ENCODE assay signal across 14 cellular contexts in genomic region chr10:101857802-101858476, GRCh38. TPM values are rescaled to one million over a fixed set of nuclear protein-coding genes. Genes with fewer than 3 reads are reported as not detected.
"Had no signal": no experiment of that assay in that cellular context is flagged by ENCODE, and none has a peak within 500 bp of the region (broad histone marks: within the 10 kb centered on the region; RNA-seq: fewer than 3 reads in every experiment).

No MANE protein-coding gene starts in this region.

- H3K4me1 ChIP-seq: neural progenitor cell, stomach, testis had no signal

- H3K4me2 ChIP-seq: hepatocyte, neural progenitor cell had no signal

- H3K4me1 Mint-ChIP-seq: neural progenitor cell had no signal

- H3K27ac Mint-ChIP-seq: activated naive CD8-positive, alpha-beta T cell; dendritic cell treated with granulocyte-macrophage colony-stimulating factor and Interleukin-4, amounts not matched to agents 40 ng/mL and 50 ng/mL, for 4 days; neural progenitor cell; type B pancreatic cell had no signal

- H3K27me3 Mint-ChIP-seq: activated naive CD8-positive, alpha-beta T cell; dendritic cell treated with granulocyte-macrophage colony-stimulating factor and Interleukin-4, amounts not matched to agents 40 ng/mL and 50 ng/mL, for 4 days; progenitor cell of endocrine pancreas; type B pancreatic cell had no signal

- H3K4me3 ChIP-seq: hepatocyte, neural progenitor cell, stomach, testis had no signal

- H3K9me3 ChIP-seq: testis had no signal

- FAIRE-seq: bronchial epithelial cell, islet of Langerhans had no signal

- H2AFZ ChIP-seq: hepatocyte, neural progenitor cell had no signal

- H3K79me2 ChIP-seq: hepatocyte had no signal

- DNase-seq: effector memory CD4-positive, alpha-beta T cell; mammary epithelial cell; stomach; T1000; testis had no signal

- H3K9ac ChIP-seq: neural progenitor cell had no signal

- H3K27ac ChIP-seq: hepatocyte, neural progenitor cell, stomach, testis had no signal

- H3K9me3 Mint-ChIP-seq: type B pancreatic cell had no signal

- H3K4me3 Mint-ChIP-seq: activated naive CD8-positive, alpha-beta T cell; activated T-helper 1 cell treated with anti-CD3 and anti-CD28 coated beads, Interleukin-12 subunit alpha, Interleukin-12 subunit beta, Interleukin-2, Interleukin-4 antibody, amounts not matched to agents 30 ng/mL and 10 ng/mL and 1 ng/mL, durations not matched to agents 14 hours and 24 hours and 36 hours; dendritic cell treated with granulocyte-macrophage colony-stimulating factor and Interleukin-4, amounts not matched to agents 40 ng/mL and 50 ng/mL, for 4 days; neural progenitor cell; type B pancreatic cell had no signal

- H3K27me3 ChIP-seq: hepatocyte, neural progenitor cell, stomach, testis had no signal

RNA-seq across cellular contexts. Expression of gene KCNIP2, which starts 14.3 kb away (rescaled TPM):
- total RNA-seq: bronchial epithelial cell had no signal
